ENCODE assay signal across 24 cellular contexts in genomic region chr1:50488403-50488802, GRCh38.
DNase-seq lines count a peak whose midpoint lies in the region; ATAC-seq and TF ChIP-seq lines count a peak whose summit lies in the region.
"Had no signal": no experiment of that assay in that cellular context is flagged by ENCODE, and none has a peak within 500 bp of the region (broad histone marks: within the 10 kb centered on the region; RNA-seq: fewer than 3 reads in every experiment).

No MANE protein-coding gene starts in this region.

- H3K79me2 ChIP-seq in fibroblast of lung (ENCODE audit: control insufficient read depth, insufficient read depth, low read length): no peaks in the 10 kb centered on the region

- TF ChIP-seq CTCF in fibroblast of lung (conservative IDR thresholded peaks at IDR 0.05 in 1 of 2, IDR thresholded peaks at IDR 0.05 in 1 of 2; ENCODE audit: low read depth in 1 of 2, low read length in 2 of 2) (no peak), fibroblast of villous mesenchyme (IDR thresholded peaks at IDR 0.05; ENCODE audit: insufficient read depth, low read depth, low read length) (no peak), nephron (IDR thresholded peaks at IDR 0.05; ENCODE audit: unreplicated experiment in 3 of 3) (no peak), lower lobe of right lung (IDR thresholded peaks at IDR 0.05) (no peak)

- peak overlapping the region; percentile 5 to 91 (median 78) for H3K27ac Mint-ChIP-seq in nephron
- H3K27ac Mint-ChIP-seq in naive thymus-derived CD8-positive, alpha-beta T cell: no peak overlapping the region
- H3K27ac Mint-ChIP-seq: CD14-positive monocyte; CD4-positive, alpha-beta T cell; HFFc6 had no signal

- H3K36me3 ChIP-seq in fibroblast of lung (ENCODE audit: control insufficient read depth, insufficient read depth, low read length) (no peaks in the 10 kb centered on the region), lower lobe of right lung (peaks cover 16% of the 10 kb centered on the region)
- H3K36me3 ChIP-seq: BE2C, HAP-1 had no signal

- H3K36me3 Mint-ChIP-seq in nephron (ENCODE audit: low read depth): peaks cover 21% of the 10 kb centered on the region
- H3K36me3 Mint-ChIP-seq in naive thymus-derived CD8-positive, alpha-beta T cell: peaks cover 20 to 77% (median 52%) of the 10 kb centered on the region in 3 donors

- no peak for ATAC-seq in GM21447 (IDR thresholded peaks at IDR 0.05; ENCODE audit: unreplicated experiment)
- no peak for ATAC-seq in naive thymus-derived CD8-positive, alpha-beta T cell
- no peak for ATAC-seq in lower lobe of right lung
- ATAC-seq: A549, GM12878 had no signal

- H3K4me1 ChIP-seq in fibroblast of lung (ENCODE audit: control insufficient read depth, extremely low read depth, insufficient read depth, low read length): no peaks in the 10 kb centered on the region
- H3K4me1 ChIP-seq in lower lobe of right lung: no peaks in the 10 kb centered on the region
- H3K4me1 ChIP-seq: A549; BE2C; BLaER1 treated with 17β-estradiol and CSF1 and Interleukin-3, amounts not matched to agents 10 nM and 100 nM; HAP-1 had no signal

- H3K27ac ChIP-seq in fibroblast of lung (ENCODE audit: insufficient read depth, low read length) (no peak overlapping the region), lower lobe of right lung (no peak overlapping the region)
- H3K27ac ChIP-seq: A549; BLaER1 treated with 17β-estradiol and CSF1 and Interleukin-3, amounts not matched to agents 10 nM and 100 nM had no signal

- H4K20me1 ChIP-seq in fibroblast of lung (ENCODE audit: control insufficient read depth, extremely low read depth, insufficient read depth, low read length): no peaks in the 10 kb centered on the region
- H4K20me1 ChIP-seq: BLaER1 treated with 17β-estradiol and CSF1 and Interleukin-3, amounts not matched to agents 10 nM and 100 nM had no signal

- POLR2A ChIA-PET in naive thymus-derived CD8-positive, alpha-beta T cell (lab: Charles Lee): no interaction called here

- intact Hi-C loops in lower lobe of right lung (cut with DNase I): no loop called here

- no peaks in the 10 kb centered on the region for H3K27me3 Mint-ChIP-seq in nephron (ENCODE audit: low read depth)
- no peaks in the 10 kb centered on the region for H3K27me3 Mint-ChIP-seq in naive thymus-derived CD8-positive, alpha-beta T cell
- H3K27me3 Mint-ChIP-seq: CD4-positive, alpha-beta T cell; CD8-positive, alpha-beta memory T cell had no signal

- no peaks in the 10 kb centered on the region for H3K9me3 Mint-ChIP-seq in nephron
- peaks cover 0 to 7% (median 0%) of the 10 kb centered on the region in 9 donors for H3K9me3 Mint-ChIP-seq in naive thymus-derived CD8-positive, alpha-beta T cell
- H3K9me3 Mint-ChIP-seq: HFFc6 had no signal

- H3K9me3 ChIP-seq in fibroblast of lung (ENCODE audit: control insufficient read depth, insufficient read depth, low read depth, low read length) (no peaks in the 10 kb centered on the region), lower lobe of right lung (no peaks in the 10 kb centered on the region)
- H3K9me3 ChIP-seq: A549, BE2C, HAP-1 had no signal

- no peak overlapping the region for H3K9ac ChIP-seq in fibroblast of lung (ENCODE audit: insufficient read depth, low read length)
- H3K9ac ChIP-seq: BLaER1 treated with 17β-estradiol and CSF1 and Interleukin-3, amounts not matched to agents 10 nM and 100 nM had no signal

- peaks cover 28% of the 10 kb centered on the region for H3K4me1 Mint-ChIP-seq in nephron
- H3K4me1 Mint-ChIP-seq in naive thymus-derived CD8-positive, alpha-beta T cell: peaks cover 0 to 3% (median 1%) of the 10 kb centered on the region in 4 donors

- no peak overlapping the region for H2AFZ ChIP-seq in fibroblast of lung (ENCODE audit: low read length)

- H3K4me2 ChIP-seq in fibroblast of lung (ENCODE audit: extremely low read depth, insufficient read depth, low read length): no peak overlapping the region
- H3K4me2 ChIP-seq: A549; BLaER1 treated with 17β-estradiol and CSF1 and Interleukin-3, amounts not matched to agents 10 nM and 100 nM had no signal

- H3K4me3 ChIP-seq in fibroblast of lung (replicated peaks in 1 of 4; ENCODE audit: control extremely low read depth in 1 of 4, insufficient read depth in 1 of 4, low read depth in 3 of 4, low read length in 4 of 4) (no peak overlapping the region), fibroblast of villous mesenchyme (ENCODE audit: low read depth, low read length) (no peak overlapping the region), lower lobe of right lung (no peak overlapping the region)
- H3K4me3 ChIP-seq: A549; BLaER1 treated with 17β-estradiol and CSF1 and Interleukin-3, amounts not matched to agents 10 nM and 100 nM; GM12878; HAP-1 had no signal

- DNase-seq in amniotic epithelial cell (ENCODE audit: low read depth) (peak; percentile 65), fibroblast of lung (ENCODE audit: low read depth in 2 of 2) (peak; percentile 8 to 15), fibroblast of villous mesenchyme (ENCODE audit: low read depth) (peak; percentile 23), lower lobe of right lung (no peak)
- DNase-seq in naive thymus-derived CD8-positive, alpha-beta T cell: no peak
- DNase-seq: 8988T; ACHN; AML-193; BE2C; CD4-positive, alpha-beta T cell; CD8-positive, alpha-beta memory T cell; DMS 273 treated with DMSO at 0.1 percent for 48 hours; DMS79; EL; GDM1; GOT3; HFFc6 had no signal

- no peak overlapping the region for H3K4me3 Mint-ChIP-seq in nephron
- no peak overlapping the region for H3K4me3 Mint-ChIP-seq in naive thymus-derived CD8-positive, alpha-beta T cell
- H3K4me3 Mint-ChIP-seq: CD14-positive monocyte; CD4-positive, alpha-beta T cell; CD8-positive, alpha-beta memory T cell; HFFc6 had no signal

- H3K27me3 ChIP-seq in fibroblast of lung (ENCODE audit: control insufficient read depth, insufficient read depth, low read length) (no peaks in the 10 kb centered on the region), lower lobe of right lung (ENCODE audit: low read depth) (no peaks in the 10 kb centered on the region)
- H3K27me3 ChIP-seq: BE2C; BLaER1 treated with 17β-estradiol and CSF1 and Interleukin-3, amounts not matched to agents 10 nM and 100 nM had no signal

Comparison
In these comparisons a context has a peak if more than half of its experiments do, and no peak if none do; other contexts are left out.
1. DNase-seq: peak in amniotic epithelial cell (single experiment), fibroblast of lung (2 of 2) and fibroblast of villous mesenchyme (single experiment); none in naive thymus-derived CD8-positive, alpha-beta T cell (0 of 10) and lower lobe of right lung (single experiment).
2. H3K27ac Mint-ChIP-seq: peak in nephron (3 of 3); none in naive thymus-derived CD8-positive, alpha-beta T cell (0 of 10).